In the genomic region with DNA sequence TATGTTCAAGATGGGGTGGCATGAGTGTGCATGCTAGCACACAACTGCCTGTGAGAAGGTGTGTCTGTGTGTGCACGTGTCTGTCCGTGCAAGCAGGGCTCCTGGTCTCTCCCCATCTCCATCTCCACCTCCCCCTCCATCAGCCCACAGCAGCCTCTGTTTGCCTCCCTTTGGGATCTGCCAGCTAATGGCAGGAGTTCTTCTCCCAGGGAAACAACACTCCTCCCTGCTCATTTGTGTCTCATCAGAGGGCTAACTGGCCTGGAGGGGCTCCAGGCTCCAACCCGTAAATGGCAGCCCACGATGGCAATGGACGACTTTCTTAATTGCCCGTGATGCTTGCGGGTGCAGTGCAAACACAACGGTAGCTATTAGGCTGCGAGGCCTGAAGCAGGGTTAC, we compare ENCODE assay signal across 11 cellular contexts.
DNase-seq lines count a peak whose midpoint lies in the region; TF ChIP-seq lines count a peak whose summit lies in the region.
"Had no signal": no experiment of that assay in that cellular context is flagged by ENCODE, and none has a peak within 500 bp of the region (broad histone marks: within the 10 kb centered on the region; RNA-seq: fewer than 3 reads in every experiment).

No MANE protein-coding gene starts in this region.

- DNase-seq in NCI-H1417 (lab: John Stamatoyannopoulos, UW), result peak in 2 of 3 experiments; percentile 37 to 46
- DNase-seq in NCI-H1417 treated with DMSO at 0.1 percent for 48 hours (lab: John Stamatoyannopoulos, UW), result no peak
- DNase-seq in NCI-H748 (lab: John Stamatoyannopoulos, UW; ENCODE audit: unreplicated experiment), result peak; percentile 46
- no peak for DNase-seq in NCI-H748 treated with DMSO at 0.1 percent for 48 hours (lab: John Stamatoyannopoulos, UW)
- peak; percentile 86 for DNase-seq in NCI-H69 (lab: John Stamatoyannopoulos, UW)
- DNase-seq in mesenteric fat pad (ENCODE audit: low spot score), result peak; percentile 30
- DNase-seq in DMS114 treated with DMSO at 0.1 percent for 48 hours (lab: John Stamatoyannopoulos, UW; ENCODE audit: unreplicated experiment), result no peak
- no peak for DNase-seq in GM13977 (ENCODE audit: low spot score)
- DNase-seq: CD8-positive, alpha-beta T cell; COR-L47; GM23248 had no signal

- in situ Hi-C loops in GM13977 (cut with MboI; ENCODE audit: low pct_unique_long_range_greater_than_20kb, low sequenced_read_pairs, unreplicated experiment), result loop anchor here (25.0 kb wide), 2 partner anchors 205 to 1030 kb away; partner anchors contain the start of gene IGFBP5

- TF ChIP-seq CTCF in GM13977 (IDR thresholded peaks at IDR 0.05; ENCODE audit: extremely low read depth, insufficient read depth, missing control alignments), result no peak

Comparison
In these comparisons a context has a peak if more than half of its experiments do, and no peak if none do; other contexts are left out.
1. DNase-seq: peak in NCI-H1417 (2 of 3), NCI-H748 (single experiment), NCI-H69 (single experiment) and mesenteric fat pad (single experiment); none in NCI-H1417 treated with DMSO at 0.1 percent for 48 hours (single experiment), NCI-H748 treated with DMSO at 0.1 percent for 48 hours (single experiment), DMS114 treated with DMSO at 0.1 percent for 48 hours (single experiment) and GM13977 (single experiment).